ENCODE assay signal across 23 cellular contexts in genomic region chr2:2921011-2921720, GRCh38.
DNase-seq lines count a peak whose midpoint lies in the region; ATAC-seq and TF ChIP-seq lines count a peak whose summit lies in the region.
"Had no signal": no experiment of that assay in that cellular context is flagged by ENCODE, and none has a peak within 500 bp of the region (broad histone marks: within the 10 kb centered on the region; RNA-seq: fewer than 3 reads in every experiment).

No MANE protein-coding gene starts in this region.

- H3K18ac ChIP-seq in IMR-90 (ENCODE audit: low read depth, low read length): no peak overlapping the region

- no peak overlapping the region for H3K4me3 Mint-ChIP-seq in glutamatergic neuron (ENCODE audit: unreplicated experiment)
- no peak overlapping the region for H3K4me3 Mint-ChIP-seq in neural crest cell
- H3K4me3 Mint-ChIP-seq in activated CD8-positive, alpha-beta T cell treated with anti-CD3 and anti-CD28 coated beads for 36 hours: no peak overlapping the region
- H3K4me3 Mint-ChIP-seq: CD14-positive monocyte; CD4-positive, alpha-beta T cell; CD8-positive, alpha-beta memory T cell; GM23338; HFFc6 had no signal

- H2BK120ac ChIP-seq in IMR-90 (ENCODE audit: low read depth, low read length): no peak overlapping the region

- H4K5ac ChIP-seq in IMR-90 (ENCODE audit: low read depth, low read length): no peak overlapping the region

- no peak overlapping the region for H3K14ac ChIP-seq in IMR-90 (replicated peaks; ENCODE audit: low read depth, low read length)

- CTCF ChIA-PET in IMR-90 (lab: Yijun Ruan, JAX): no interaction called here
- CTCF ChIA-PET in activated CD8-positive, alpha-beta T cell treated with anti-CD3 and anti-CD28 coated beads for 36 hours (lab: Charles Lee): no interaction called here

- H3K9me3 Mint-ChIP-seq in glutamatergic neuron (ENCODE audit: unreplicated experiment) (peaks cover 9% of the 10 kb centered on the region), neural crest cell (peaks cover 2% of the 10 kb centered on the region)
- no peaks in the 10 kb centered on the region for H3K9me3 Mint-ChIP-seq in activated CD8-positive, alpha-beta T cell treated with anti-CD3 and anti-CD28 coated beads for 36 hours
- H3K9me3 Mint-ChIP-seq: CD4-positive, alpha-beta T cell; GM23338 had no signal

- WGBS in IMR-90 (ENCODE audit: extremely low coverage in 2 of 2, insufficient read length in 1 of 2), 2 experiments: 57% methylated on average over 2 of the region's 16 CpGs; no CpG with 5 or more reads in 1 of the 2 experiments

- no peaks in the 10 kb centered on the region for H3K79me1 ChIP-seq in IMR-90 (ENCODE audit: low read depth in 1 of 2, low read length in 2 of 2)

- no peaks in the 10 kb centered on the region for H4K20me1 ChIP-seq in IMR-90 (ENCODE audit: insufficient read depth, low read length)
- H4K20me1 ChIP-seq: BLaER1 treated with 17β-estradiol and CSF1 and Interleukin-3, amounts not matched to agents 10 nM and 100 nM had no signal

- H3K23ac ChIP-seq in IMR-90 (ENCODE audit: low read depth, low read length): no peak overlapping the region

- no peak overlapping the region for H2AK5ac ChIP-seq in IMR-90 (ENCODE audit: low read depth, low read length)

- no peak overlapping the region for H2BK20ac ChIP-seq in IMR-90 (ENCODE audit: low read depth, low read length)

- H3K27me3 ChIP-seq in IMR-90 (ENCODE audit: control insufficient read depth, insufficient read depth, low read length): no peaks in the 10 kb centered on the region
- H3K27me3 ChIP-seq: BE2C; BLaER1 treated with 17β-estradiol and CSF1 and Interleukin-3, amounts not matched to agents 10 nM and 100 nM had no signal

- no peak for TF ChIP-seq RAD21 in IMR-90 (IDR thresholded peaks at IDR 0.05; ENCODE audit: low read length)

- no peak overlapping the region for H4K91ac ChIP-seq in IMR-90 (ENCODE audit: insufficient read depth, low read depth, low read length)

- H3K36me3 ChIP-seq in IMR-90 (ENCODE audit: control insufficient read depth, insufficient read depth, low read length): no peaks in the 10 kb centered on the region
- H3K36me3 ChIP-seq: BE2C; BLaER1 treated with 17β-estradiol and CSF1 and Interleukin-3, amounts not matched to agents 10 nM and 100 nM; HAP-1 had no signal

- no peaks in the 10 kb centered on the region for H3K4me1 ChIP-seq in IMR-90 (ENCODE audit: control insufficient read depth, insufficient read depth, low read length)
- H3K4me1 ChIP-seq: A549; BLaER1 treated with 17β-estradiol and CSF1 and Interleukin-3, amounts not matched to agents 10 nM and 100 nM; HAP-1 had no signal

- no peak for TF ChIP-seq CTCF in IMR-90 (conservative IDR thresholded peaks at IDR 0.05; ENCODE audit: low read depth, low read length)
- TF ChIP-seq CTCF in glutamatergic neuron (IDR thresholded peaks at IDR 0.05; ENCODE audit: partially characterized antibody, unreplicated experiment): no peak
- TF ChIP-seq CTCF in neural crest cell (conservative IDR thresholded peaks at IDR 0.05): no peak
- no peak for TF ChIP-seq CTCF in activated CD8-positive, alpha-beta T cell treated with anti-CD3 and anti-CD28 coated beads for 36 hours (IDR thresholded peaks at IDR 0.05)

- H3K36me3 Mint-ChIP-seq in glutamatergic neuron (ENCODE audit: unreplicated experiment) (peaks cover 5% of the 10 kb centered on the region), neural crest cell (ENCODE audit: low read depth) (no peaks in the 10 kb centered on the region)
- H3K36me3 Mint-ChIP-seq in activated CD8-positive, alpha-beta T cell treated with anti-CD3 and anti-CD28 coated beads for 36 hours (ENCODE audit: low read depth): no peaks in the 10 kb centered on the region
- H3K36me3 Mint-ChIP-seq: CD14-positive monocyte; CD8-positive, alpha-beta memory T cell had no signal

- DNase-seq in IMR-90 (no peak), glutamatergic neuron (no peak), neural crest cell (ENCODE audit: low read depth, low spot score) (no peak)
- DNase-seq in activated CD8-positive, alpha-beta T cell treated with anti-CD3 and anti-CD28 coated beads for 36 hours: no peak
- DNase-seq: 8988T; ACHN; AML-193; BE2C; CD4-positive, alpha-beta T cell; CD8-positive, alpha-beta memory T cell; DMS 273 treated with DMSO at 0.1 percent for 48 hours; DMS79; EL; GDM1; HFFc6 had no signal

- POLR2A ChIA-PET in IMR-90 (lab: Charles Lee; ENCODE audit: unreplicated experiment): no interaction called here
- POLR2A ChIA-PET in activated CD8-positive, alpha-beta T cell treated with anti-CD3 and anti-CD28 coated beads for 36 hours (lab: Charles Lee): interaction anchor here (0.6 kb wide), 1 partner anchor 448 kb away, joined by 3 read pairs; no protein-coding TSS in a partner anchor

- H3K9me3 ChIP-seq in IMR-90 (ENCODE audit: control insufficient read depth, insufficient read depth, low read length): peaks cover 36% of the 10 kb centered on the region
- H3K9me3 ChIP-seq: A549, BE2C, HAP-1 had no signal

- H3K4me1 Mint-ChIP-seq in glutamatergic neuron (ENCODE audit: low read depth, unreplicated experiment) (peaks cover 24% of the 10 kb centered on the region), neural crest cell (no peaks in the 10 kb centered on the region)
- H3K4me1 Mint-ChIP-seq in activated CD8-positive, alpha-beta T cell treated with anti-CD3 and anti-CD28 coated beads for 36 hours (ENCODE audit: low read depth): no peaks in the 10 kb centered on the region
- H3K4me1 Mint-ChIP-seq: CD14-positive monocyte; CD8-positive, alpha-beta memory T cell; GM23338 had no signal

- dilution Hi-C loops in IMR-90 (cut with HindIII; ENCODE audit: low sequenced_read_pairs, unreplicated experiment): no loop called here

- TF ChIP-seq POLR2A in IMR-90 (IDR thresholded peaks at IDR 0.05; ENCODE audit: low read depth, low read length): no peak

- no peak for ATAC-seq in IMR-90 (ENCODE audit: low read depth)
- no peak for ATAC-seq in activated CD8-positive, alpha-beta T cell treated with anti-CD3 and anti-CD28 coated beads for 36 hours
- no peak for ATAC-seq in GM19035 (IDR thresholded peaks at IDR 0.05; ENCODE audit: unreplicated experiment)
- ATAC-seq in HG02981 (IDR thresholded peaks at IDR 0.05; ENCODE audit: unreplicated experiment): no peak
- ATAC-seq: A549, GM12878, GM23338 had no signal

- H3K4me3 ChIP-seq in IMR-90 (ENCODE audit: insufficient read depth, low read depth, low read length): no peak overlapping the region
- H3K4me3 ChIP-seq: A549; BLaER1 treated with 17β-estradiol and CSF1 and Interleukin-3, amounts not matched to agents 10 nM and 100 nM; GM12878; GM23338; HAP-1 had no signal

- intact Hi-C loops in IMR-90 (cut with micrococcal nuclease): no loop called here
- intact Hi-C loops in activated CD8-positive, alpha-beta T cell treated with anti-CD3 and anti-CD28 coated beads for 36 hours (cut with micrococcal nuclease): no loop called here

- H2BK15ac ChIP-seq in IMR-90 (ENCODE audit: low read depth, low read length): no peak overlapping the region

- no peak overlapping the region for H2BK5ac ChIP-seq in IMR-90 (ENCODE audit: low read depth, low read length, poor library complexity, severe bottlenecking)

- H2AK9ac ChIP-seq in IMR-90 (replicated peaks; ENCODE audit: low read depth, low read length, poor library complexity): no peak overlapping the region

- no peak overlapping the region for H3K9ac ChIP-seq in IMR-90 (ENCODE audit: low read depth, low read length)
- H3K9ac ChIP-seq: BLaER1 treated with 17β-estradiol and CSF1 and Interleukin-3, amounts not matched to agents 10 nM and 100 nM had no signal

- H3K27me3 Mint-ChIP-seq in glutamatergic neuron (ENCODE audit: unreplicated experiment) (peaks cover 2% of the 10 kb centered on the region), neural crest cell (ENCODE audit: low read depth) (no peaks in the 10 kb centered on the region)
- peaks cover 2% of the 10 kb centered on the region for H3K27me3 Mint-ChIP-seq in activated CD8-positive, alpha-beta T cell treated with anti-CD3 and anti-CD28 coated beads for 36 hours
- H3K27me3 Mint-ChIP-seq: CD4-positive, alpha-beta T cell had no signal

- no TSS peak for BruUV-seq in IMR-90 (replicated peaks; lab: Mats Ljungman, UMichigan)

- no peaks in the 10 kb centered on the region for H3K9me1 ChIP-seq in IMR-90 (ENCODE audit: insufficient read depth, low read length)

- in situ Hi-C loops in IMR-90 (cut with MboI; ENCODE audit: low sequenced_read_pairs): no loop called here

- no peak overlapping the region for H4K8ac ChIP-seq in IMR-90 (ENCODE audit: low read depth in 2 of 2, low read length in 2 of 2)

- no peak overlapping the region for H3K4me2 ChIP-seq in IMR-90 (ENCODE audit: low read depth, low read length)
- H3K4me2 ChIP-seq: A549; BLaER1 treated with 17β-estradiol and CSF1 and Interleukin-3, amounts not matched to agents 10 nM and 100 nM; GM23338 had no signal

- H3K27ac Mint-ChIP-seq in glutamatergic neuron (ENCODE audit: unreplicated experiment) (peak overlapping the region; percentile 98), neural crest cell (ENCODE audit: unreplicated experiment) (peak overlapping the region; percentile 13)
- no peak overlapping the region for H3K27ac Mint-ChIP-seq in activated CD8-positive, alpha-beta T cell treated with anti-CD3 and anti-CD28 coated beads for 36 hours
- H3K27ac Mint-ChIP-seq: CD14-positive monocyte; CD4-positive, alpha-beta T cell; CD8-positive, alpha-beta memory T cell; GM23338; HFFc6 had no signal

- peak overlapping the region; percentile 43 for H2AFZ ChIP-seq in IMR-90 (replicated peaks; ENCODE audit: low read length, poor library complexity)
- H2AFZ ChIP-seq: GM23338 had no signal

- H3K56ac ChIP-seq in IMR-90 (ENCODE audit: extremely low read depth, insufficient read depth, low read length): no peak overlapping the region

- no peak overlapping the region for H3K4ac ChIP-seq in IMR-90 (ENCODE audit: low read depth, low read length)

- no peak overlapping the region for H3K27ac ChIP-seq in IMR-90 (ENCODE audit: insufficient read depth, low read length)
- H3K27ac ChIP-seq: A549; BLaER1 treated with 17β-estradiol and CSF1 and Interleukin-3, amounts not matched to agents 10 nM and 100 nM had no signal

TF ChIP-seq in IMR-90, 13 proteins besides CTCF, POLR2A, EP300 and RAD21 (continues in another document):
- no peak for TF ChIP-seq NFE2L2 (IDR thresholded peaks at IDR 0.05; ENCODE audit: low read depth, low read length)
- TF ChIP-seq MAFK (IDR thresholded peaks at IDR 0.05; ENCODE audit: low read depth, low read length): no peak
- TF ChIP-seq FOS (IDR thresholded peaks at IDR 0.05; ENCODE audit: low read depth, low read length): no peak
- TF ChIP-seq MXI1 (IDR thresholded peaks at IDR 0.05; ENCODE audit: borderline replicate concordance, low read depth, low read length): no peak
- TF ChIP-seq RCOR1 (IDR thresholded peaks at IDR 0.05; ENCODE audit: insufficient replicate concordance, low read length): no peak
